ENCODE assay signal across 19 cellular contexts in genomic region chr4:3572363-3572762, GRCh38. TPM values are rescaled to one million over a fixed set of nuclear protein-coding genes. Genes with fewer than 3 reads are reported as not detected.
DNase-seq lines count a peak whose midpoint lies in the region; ATAC-seq and TF ChIP-seq lines count a peak whose summit lies in the region.
"Had no signal": no experiment of that assay in that cellular context is flagged by ENCODE, and none has a peak within 500 bp of the region (broad histone marks: within the 10 kb centered on the region; RNA-seq: fewer than 3 reads in every experiment).

No MANE protein-coding gene starts in this region.

- no peak overlapping the region for H3T11ph ChIP-seq in H9 (ENCODE audit: low read length)

- H3K9me3 Mint-ChIP-seq in H9, result no peaks in the 10 kb centered on the region
- no peaks in the 10 kb centered on the region for H3K9me3 Mint-ChIP-seq in activated naive CD8-positive, alpha-beta T cell treated with anti-CD3 and anti-CD28 coated beads for 36 hours

- no peak overlapping the region for H3K9ac ChIP-seq in H9 (ENCODE audit: extremely low read depth, insufficient read length, low read length)
- H3K9ac ChIP-seq: GM23248 had no signal

- H3K4me3 ChIP-seq in osteoblast (ENCODE audit: insufficient read depth, low read length), result no peak overlapping the region
- H3K4me3 ChIP-seq: GM23248 had no signal

- no peaks in the 10 kb centered on the region for H3K36me3 Mint-ChIP-seq in H9 (ENCODE audit: insufficient read depth in 1 of 3, low read depth in 3 of 3)
- no peaks in the 10 kb centered on the region for H3K36me3 Mint-ChIP-seq in activated naive CD8-positive, alpha-beta T cell treated with anti-CD3 and anti-CD28 coated beads for 36 hours
- H3K36me3 Mint-ChIP-seq: CD4-positive, CD25-positive, alpha-beta regulatory T cell had no signal

- no peak overlapping the region for H4K5ac ChIP-seq in H9 (ENCODE audit: insufficient read length, low read depth, low read length)

- DNase-seq in EH (ENCODE audit: low read depth) (peak; percentile 1), H9 (peak; percentile 65), iPS-NIHi11 (ENCODE audit: low spot score) (peak; percentile 49), osteoblast (ENCODE audit: insufficient read length, low spot score, missing footprints) (peak; percentile 23)
- DNase-seq in stimulated activated naive CD8-positive, alpha-beta T cell treated with anti-CD3 and anti-CD28 coated beads, Interleukin-15, Interleukin-2, amounts not matched to agents 100 U/mL and 50 U/mL, for 24 hours, result no peak
- no peak for DNase-seq in activated naive CD8-positive, alpha-beta T cell treated with anti-CD3 and anti-CD28 coated beads for 36 hours
- DNase-seq: ACHN; Caco-2; CD4-positive, CD25-positive, alpha-beta regulatory T cell; GM23248; IMR-90; Kasumi-1; MM.1S; NCI-H1092 treated with DMSO at 0.1 percent for 48 hours; NCI-H187; NCI-H345; NCI-H526 treated with DMSO at 0.1 percent for 48 hours; NK-92 treated with Interleukin-12 subunit alpha and Interleukin-12 subunit beta, amount 100 ng/mL, for 24 hours had no signal

- H3K4me1 ChIP-seq in H9 (ENCODE audit: insufficient read depth, low read length) (no peaks in the 10 kb centered on the region), osteoblast (ENCODE audit: insufficient read depth, low read length) (no peaks in the 10 kb centered on the region)
- H3K4me1 ChIP-seq: Caco-2 had no signal

- H3K23ac ChIP-seq in H9 (ENCODE audit: insufficient read length, low read depth, low read length), result no peak overlapping the region

- no peak overlapping the region for H2BK15ac ChIP-seq in H9 (ENCODE audit: low read depth, low read length)

- no peaks in the 10 kb centered on the region for H3K36me3 ChIP-seq in osteoblast (ENCODE audit: insufficient read depth, low read length)

- H2BK5ac ChIP-seq in H9 (ENCODE audit: insufficient read length, low read length), result no peak overlapping the region

- WGBS in H9 (ENCODE audit: extremely low coverage, insufficient read length, low lambda C conversion rate), result no CpG with 5 or more reads among the region's 13 CpGs

- H4K8ac ChIP-seq in H9 (replicated peaks; ENCODE audit: insufficient read length, low read depth, low read length), result no peak overlapping the region

- H3K79me1 ChIP-seq in H9 (ENCODE audit: insufficient read depth, low read depth, low read length, poor library complexity, severe bottlenecking), result no peaks in the 10 kb centered on the region

- H2AFZ ChIP-seq in H9 (ENCODE audit: low read length) (no peak overlapping the region), osteoblast (ENCODE audit: low read length) (no peak overlapping the region)
- H2AFZ ChIP-seq: GM23248 had no signal

- no peak overlapping the region for H2BK12ac ChIP-seq in H9 (ENCODE audit: insufficient read length, low read depth, low read length)

- no peaks in the 10 kb centered on the region for H4K20me1 ChIP-seq in H9 (ENCODE audit: control insufficient read depth, insufficient read depth, insufficient read length)
- H4K20me1 ChIP-seq in osteoblast (ENCODE audit: insufficient read depth, low read length), result no peaks in the 10 kb centered on the region

- ATAC-seq in stimulated activated naive CD8-positive, alpha-beta T cell treated with anti-CD3 and anti-CD28 coated beads, Interleukin-15, Interleukin-2, amounts not matched to agents 100 U/mL and 50 U/mL, for 24 hours, result no peak
- ATAC-seq in HG03196 (IDR thresholded peaks at IDR 0.05; ENCODE audit: unreplicated experiment), result no peak

- H3K4me3 Mint-ChIP-seq in H9, result no peak overlapping the region
- H3K4me3 Mint-ChIP-seq in activated naive CD8-positive, alpha-beta T cell treated with anti-CD3 and anti-CD28 coated beads for 36 hours, result no peak overlapping the region
- H3K4me3 Mint-ChIP-seq: CD4-positive, CD25-positive, alpha-beta regulatory T cell had no signal

- H2AK5ac ChIP-seq in H9 (ENCODE audit: insufficient read length, low read length), result no peak overlapping the region

- H3K4me1 Mint-ChIP-seq in H9, result no peaks in the 10 kb centered on the region
- no peaks in the 10 kb centered on the region for H3K4me1 Mint-ChIP-seq in activated naive CD8-positive, alpha-beta T cell treated with anti-CD3 and anti-CD28 coated beads for 36 hours
- H3K4me1 Mint-ChIP-seq: CD4-positive, CD25-positive, alpha-beta regulatory T cell had no signal

- no peak overlapping the region for H2BK20ac ChIP-seq in H9 (ENCODE audit: low read depth, low read length, poor library complexity, severe bottlenecking)

- no peaks in the 10 kb centered on the region for H3K79me2 ChIP-seq in H9 (ENCODE audit: insufficient read depth, low read length)
- H3K79me2 ChIP-seq in osteoblast (ENCODE audit: insufficient read depth, low read length), result no peaks in the 10 kb centered on the region

- no peaks in the 10 kb centered on the region for H3K27me3 ChIP-seq in H9 (ENCODE audit: insufficient read depth, low read length)
- peaks cover 3% of the 10 kb centered on the region for H3K27me3 ChIP-seq in osteoblast (ENCODE audit: insufficient read depth, low read length)

- H3K9me3 ChIP-seq in H9 (ENCODE audit: control insufficient read depth, low read depth, low read length), result no peaks in the 10 kb centered on the region
- no peaks in the 10 kb centered on the region for H3K9me3 ChIP-seq in osteoblast (ENCODE audit: low read depth, low read length)
- H3K9me3 ChIP-seq: Caco-2 had no signal

- peaks cover 30% of the 10 kb centered on the region for H3K27me3 Mint-ChIP-seq in H9 (ENCODE audit: low read depth)
- H3K27me3 Mint-ChIP-seq in activated naive CD8-positive, alpha-beta T cell treated with anti-CD3 and anti-CD28 coated beads for 36 hours, result no peaks in the 10 kb centered on the region

- H3K56ac ChIP-seq in H9 (ENCODE audit: insufficient read length, low read depth, low read length), result no peak overlapping the region

- H3K18ac ChIP-seq in H9 (ENCODE audit: insufficient read length, low read depth, low read length), result no peak overlapping the region

- H3K14ac ChIP-seq in H9 (ENCODE audit: insufficient read depth, low read length), result no peak overlapping the region

- peak; percentile 39 for TF ChIP-seq CTCF in H9 (conservative IDR thresholded peaks at IDR 0.05)
- no peak for TF ChIP-seq CTCF in osteoblast (IDR thresholded peaks at IDR 0.05; ENCODE audit: extremely low read depth, low read depth, low read length)

- H3K4me2 ChIP-seq in H9 (ENCODE audit: insufficient read depth, insufficient read length, low read length), result no peak overlapping the region
- no peak overlapping the region for H3K4me2 ChIP-seq in osteoblast (ENCODE audit: insufficient read depth, low read length)

- H3K27ac ChIP-seq in H9 (ENCODE audit: insufficient read length, low read depth, low read length) (no peak overlapping the region), osteoblast (ENCODE audit: low read depth, low read length) (no peak overlapping the region)
- H3K27ac ChIP-seq: GM23248 had no signal

- no peaks in the 10 kb centered on the region for H3K23me2 ChIP-seq in H9 (ENCODE audit: insufficient read length, low read depth, low read length, poor library complexity, severe bottlenecking)

- H4K91ac ChIP-seq in H9 (ENCODE audit: insufficient read length, low read depth, low read length), result no peak overlapping the region

- H3K4ac ChIP-seq in H9 (ENCODE audit: low read depth, low read length), result no peak overlapping the region

- no peak overlapping the region for H2BK120ac ChIP-seq in H9 (ENCODE audit: low read depth, low read length, poor library complexity, severe bottlenecking)

- H3K27ac Mint-ChIP-seq in H9, result no peak overlapping the region; a peak in 1 of 7 replicates
- no peak overlapping the region for H3K27ac Mint-ChIP-seq in activated naive CD8-positive, alpha-beta T cell treated with anti-CD3 and anti-CD28 coated beads for 36 hours
- H3K27ac Mint-ChIP-seq: CD4-positive, CD25-positive, alpha-beta regulatory T cell had no signal

RNA-seq across cellular contexts. Expression of gene LRPAP1, which starts 40.1 kb away (rescaled TPM):
- total RNA-seq in H9 (2021), result 84.3 and 85.9 TPM in 2 replicates
- total RNA-seq in osteoblast, result 79.3 and 82.9 TPM in 2 replicates
- total RNA-seq in activated naive CD8-positive, alpha-beta T cell treated with anti-CD3 and anti-CD28 coated beads for 36 hours, result 10 to 100 TPM; 58.2 to 61.2 TPM

Comparison
In these comparisons a context has a peak if more than half of its experiments do, and no peak if none do; other contexts are left out.
1. DNase-seq: peak in EH (single experiment), H9 (single experiment), iPS-NIHi11 (single experiment) and osteoblast (single experiment); none in stimulated activated naive CD8-positive, alpha-beta T cell treated with anti-CD3 and anti-CD28 coated beads, Interleukin-15, Interleukin-2, amounts not matched to agents 100 U/mL and 50 U/mL, for 24 hours (single experiment) and activated naive CD8-positive, alpha-beta T cell treated with anti-CD3 and anti-CD28 coated beads for 36 hours (single experiment).